8 cellular contexts compared by ENCODE assay signal in the genomic region with DNA sequence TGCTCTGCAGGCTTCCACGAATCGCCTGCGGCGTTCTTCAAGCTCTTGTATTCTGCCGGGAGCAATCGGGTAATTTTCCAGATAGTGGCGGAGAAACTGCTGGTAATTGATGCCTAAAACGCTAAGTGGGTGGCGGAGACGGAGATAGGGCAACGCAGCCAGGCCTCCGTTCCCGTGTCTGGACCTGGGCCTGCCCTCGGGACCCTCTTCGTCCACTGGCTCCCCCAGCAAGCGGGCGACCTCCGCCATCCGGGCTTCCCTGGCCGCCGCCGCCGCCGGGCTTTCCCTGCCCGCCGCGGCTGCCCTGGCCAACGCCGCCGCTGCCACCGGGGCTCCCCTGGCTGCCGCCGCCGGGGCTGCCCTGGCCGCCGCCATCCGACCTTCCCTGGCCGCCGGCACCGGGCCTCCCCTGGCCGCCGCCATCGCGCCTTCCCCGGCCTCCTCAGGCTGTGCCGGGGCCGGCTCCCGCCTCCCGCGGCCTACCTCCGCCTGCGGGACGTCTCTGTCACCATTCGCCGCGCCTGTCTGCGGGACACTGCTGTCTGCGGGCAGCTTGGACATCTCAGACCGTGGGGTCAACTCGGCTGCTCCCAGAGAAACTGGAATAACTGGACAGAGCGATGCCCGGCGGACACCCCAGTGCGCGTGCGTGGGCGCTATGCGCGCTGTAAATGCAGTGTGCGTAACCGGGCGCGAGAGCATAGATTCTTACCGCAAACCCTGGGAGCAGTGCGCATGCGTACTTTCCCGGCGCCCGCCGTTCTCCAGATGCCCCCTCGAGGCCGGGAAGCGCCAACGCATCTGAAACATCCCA. TPM values are rescaled to one million over a fixed set of nuclear protein-coding genes. Genes with fewer than 3 reads are reported as not detected.
DNase-seq lines count a peak whose midpoint lies in the region; ATAC-seq and TF ChIP-seq lines count a peak whose summit lies in the region.

Gene EID2, minus strand, starts transcription at position 643 of the 814 bp plus-strand sequence. Its CDS starts 82 bp downstream, at position 561.

- DNase-seq in GM13977 (ENCODE audit: low spot score) = peak; percentile 97
- DNase-seq in NCI-H187 (lab: John Stamatoyannopoulos, UW) = peak; percentile 87 to 89
- peak; percentile 42 to 97 (median 91) for DNase-seq in anterior cingulate cortex (lab: John Stamatoyannopoulos, UW)
- peak; percentile 96 to 98 (median 98) for DNase-seq in right cardiac atrium
- DNase-seq in pulmonary artery endothelial cell (ENCODE audit: low read depth, low spot score) = peak; percentile 81
- peak in 1 of 2 donors; percentile 96 for DNase-seq in vagina (ENCODE audit: extremely low spot score in 2 of 2)

- intact Hi-C loops in T-helper 2 cell treated with Interferon-gamma antibody and Interleukin-4, amounts not matched to agents 100 ng/mL and 5 ng/mL, for 36 hours (cut with micrococcal nuclease) = loop anchor here (5.0 to 10.0 kb wide), 2 partner anchors 308 to 415 kb away; partner anchors contain the start of genes FBL and PAK4
- intact Hi-C loops in right cardiac atrium (cut with DNase I) (loop anchor here in 2 of 4 donors (10.0 kb wide), 1 partner anchor 95 kb away; the partner anchor contains the start of gene SUPT5H (in 2 of the 2)), vagina (cut with DNase I) (loop anchor here (10.0 kb wide), 1 partner anchor 145 kb away; the partner anchor contains the start of genes MED29 and PAF1)

- ATAC-seq in HG02938 (IDR thresholded peaks at IDR 0.05; ENCODE audit: unreplicated experiment) (peak; percentile 91), right cardiac atrium (peak; percentile 97 to 98)

- H3K9me3 ChIP-seq in right cardiac atrium (ENCODE audit: control insufficient read depth, low read length) = no peaks in the 10 kb centered on the region
- H3K9me3 ChIP-seq in vagina = no peaks in the 10 kb centered on the region

- peak in 1 of 2 donors; percentile 82 for TF ChIP-seq POLR2A in vagina (IDR thresholded peaks at IDR 0.05)

- TF ChIP-seq CTCF in GM13977 (IDR thresholded peaks at IDR 0.05; ENCODE audit: extremely low read depth, insufficient read depth, missing control alignments) (peak; percentile 85), vagina (IDR thresholded peaks at IDR 0.05) (peak; percentile 86 to 93 (median 89))

- H3K4me3 ChIP-seq in right cardiac atrium (ENCODE audit: low read length) (peak within 1 kb of the TSS; percentile 88), vagina (peak within 1 kb of the TSS; percentile 66 to 99)

- H3K27me3 ChIP-seq in right cardiac atrium (ENCODE audit: control insufficient read depth, insufficient read depth) (no peaks in the 10 kb centered on the region), vagina (no peaks in the 10 kb centered on the region)

- WGBS in right cardiac atrium = under 1% methylated on average over 84 of the region's 84 CpGs

- H3K27ac ChIP-seq in right cardiac atrium (ENCODE audit: low read length) (peak within 1 kb of the TSS; percentile 97), vagina (peak within 1 kb of the TSS; percentile 93)

- no peaks in the 10 kb centered on the region for H3K4me1 ChIP-seq in right cardiac atrium (ENCODE audit: control insufficient read depth, insufficient read depth, low read length)
- peaks cover 10% of the 10 kb centered on the region for H3K4me1 ChIP-seq in vagina

- H3K36me3 ChIP-seq in vagina = no peaks in the 10 kb centered on the region

- in situ Hi-C loops in GM13977 (cut with MboI; ENCODE audit: low pct_unique_long_range_greater_than_20kb, low sequenced_read_pairs, unreplicated experiment) = loop anchor here (5.0 to 25.0 kb wide), 4 partner anchors 105 to 427 kb away; partner anchors contain the start of genes FBL and RPS16

RNA-seq across cellular contexts. Expression of gene EID2, which starts in this region (rescaled TPM):
- 14.3 and 15.8 TPM in 2 replicates for total RNA-seq in T-helper 2 cell treated with Interferon-gamma antibody and Interleukin-4, amounts not matched to agents 100 ng/mL and 5 ng/mL, for 36 hours
- total RNA-seq in right cardiac atrium (10 to 100 TPM; 12.3 to 15.0 (median 13.5) TPM), pulmonary artery endothelial cell (19.2 and 19.6 TPM in 2 replicates), vagina (13.5 TPM)
- polyA plus RNA-seq in right cardiac atrium = 14.3 TPM
